In the genomic region with DNA sequence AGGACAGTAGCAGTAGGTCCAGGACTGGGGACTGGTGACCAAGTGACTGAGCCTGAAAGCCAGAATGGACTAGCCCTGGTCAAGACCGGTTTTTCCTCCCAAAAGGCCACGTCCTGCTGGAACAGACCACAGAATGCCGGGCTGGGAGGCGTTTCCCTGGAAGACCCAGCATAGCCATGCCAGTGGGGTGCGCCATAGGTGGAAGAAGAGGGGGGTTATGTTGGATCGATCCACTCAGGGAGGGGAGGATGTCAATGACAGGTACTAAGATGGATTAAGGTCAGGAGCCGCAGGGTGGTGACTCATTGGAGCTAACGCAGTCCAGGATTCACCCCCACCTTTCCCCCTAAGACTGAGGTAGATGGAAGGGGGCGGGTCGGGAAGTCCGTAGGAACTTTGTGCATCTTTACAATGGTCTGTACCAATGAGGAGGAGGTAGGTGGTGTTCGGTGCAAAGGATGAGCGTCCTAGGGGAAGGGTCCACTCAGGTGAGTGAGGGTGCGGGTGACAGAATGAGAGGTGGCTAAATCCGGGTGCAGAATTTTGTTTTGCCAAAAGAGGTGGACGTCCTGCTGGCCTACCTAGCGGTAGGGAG, we compare ENCODE assay signal across 8 cellular contexts. TPM values are rescaled to one million over a fixed set of nuclear protein-coding genes. Genes with fewer than 3 reads are reported as not detected.
A peak's percentile ranks its signal among the peaks of the same experiment; 100 is the strongest.
DNase-seq lines count a peak whose midpoint lies in the region; ATAC-seq and TF ChIP-seq lines count a peak whose summit lies in the region.

No MANE protein-coding gene starts in this region.

- H3K4me1 ChIP-seq in ES-I3 (ENCODE audit: insufficient read depth, low read length) (peaks cover 6% of the 10 kb centered on the region; the same call in 1 of the 2 replicates), neuronal stem cell (ENCODE audit: control insufficient read depth in 2 of 2, insufficient read depth in 1 of 2, low read depth in 1 of 2, low read length in 2 of 2) (peaks cover 0 to 12% of the 10 kb centered on the region in 2 donors), tibial artery (peaks cover 0 to 30% (median 16%) of the 10 kb centered on the region in 4 donors)

- H3K4me3 Mint-ChIP-seq in osteocyte (ENCODE audit: unreplicated experiment) = no peak overlapping the region

- H2BK12ac ChIP-seq in neuronal stem cell (ENCODE audit: low read length) = no peak overlapping the region

- peaks cover 0 to 5% (median 0%) of the 10 kb centered on the region in 3 experiments for H3K27me3 ChIP-seq in neuronal stem cell (ENCODE audit: control insufficient read depth in 3 of 3, insufficient read depth in 3 of 3, low read depth in 1 of 3, low read length in 3 of 3)
- H3K27me3 ChIP-seq in tibial artery = peaks cover 0 to 3% of the 10 kb centered on the region in 2 donors

- H3K27ac ChIP-seq in neuronal stem cell (replicated peaks; ENCODE audit: low read length) (no peak overlapping the region), tibial artery (no peak overlapping the region)

- no CpG with 5 or more reads among the region's 17 CpGs for WGBS in neuronal stem cell (ENCODE audit: extremely low coverage in 2 of 2, insufficient read length in 2 of 2, insufficient replicate concordance in 1 of 2), 2 donors

- H3K9me3 ChIP-seq in ES-I3 (ENCODE audit: control insufficient read depth, insufficient read depth, low read length) = peaks cover 4% of the 10 kb centered on the region; the same call in 1 of the 2 replicates
- peaks cover 5 to 15% of the 10 kb centered on the region in 2 donors for H3K9me3 ChIP-seq in neuronal stem cell (replicated peaks in 1 of 2; ENCODE audit: control insufficient read depth in 2 of 2, insufficient read depth in 1 of 2, low read depth in 1 of 2, low read length in 2 of 2)
- H3K9me3 ChIP-seq in tibial artery = no peaks in the 10 kb centered on the region

- no peak overlapping the region for H3K14ac ChIP-seq in neuronal stem cell (ENCODE audit: low read length)

- peak overlapping the region; percentile 69 for H2BK15ac ChIP-seq in neuronal stem cell (ENCODE audit: low read length)

- H3K27ac Mint-ChIP-seq in osteocyte (ENCODE audit: unreplicated experiment) = no peak overlapping the region

- peak overlapping the region; percentile 36 for H3K18ac ChIP-seq in neuronal stem cell (ENCODE audit: low read length)

- H3K4me2 ChIP-seq in neuronal stem cell (ENCODE audit: insufficient read depth, low read length, poor library complexity, severe bottlenecking) = peak overlapping the region; percentile 99

- no peak for ATAC-seq in HG02588 (IDR thresholded peaks at IDR 0.05; ENCODE audit: unreplicated experiment)

- no peaks in the 10 kb centered on the region for H3K27me3 Mint-ChIP-seq in osteocyte (ENCODE audit: unreplicated experiment)

- no peak overlapping the region for H2BK120ac ChIP-seq in neuronal stem cell (ENCODE audit: low read depth, low read length)

- H3K79me1 ChIP-seq in neuronal stem cell (ENCODE audit: low read depth, low read length) = no peaks in the 10 kb centered on the region

- H2AK5ac ChIP-seq in neuronal stem cell (ENCODE audit: low read depth, low read length) = no peak overlapping the region

- H3K9ac ChIP-seq in ES-I3 (ENCODE audit: low read depth, low read length) (peak overlapping the region; percentile 45; the same call in 1 of the 2 replicates), neuronal stem cell (ENCODE audit: low read depth, low read length, poor library complexity) (peak overlapping the region; percentile 82)

- H2BK5ac ChIP-seq in neuronal stem cell (ENCODE audit: low read length) = peak overlapping the region; percentile 15

- H3K4ac ChIP-seq in neuronal stem cell (ENCODE audit: low read length) = no peak overlapping the region

- intact Hi-C loops in tibial artery (cut with DNase I; ENCODE audit: low total_unique reads) = no loop called here

- no peak overlapping the region for H2AFZ ChIP-seq in neuronal stem cell (ENCODE audit: low read length)

- no peak overlapping the region for H4K91ac ChIP-seq in neuronal stem cell (ENCODE audit: low read depth, low read length, poor library complexity)

- peak overlapping the region; percentile 47 for H3K23ac ChIP-seq in neuronal stem cell (ENCODE audit: low read depth, low read length, poor library complexity)

- H3K4me3 ChIP-seq in epithelial cell of proximal tubule (ENCODE audit: low read depth, low read length) (no peak overlapping the region), neuronal stem cell (ENCODE audit: low read length in 2 of 2) (peak overlapping the region in 1 of 2 donors; percentile 67), tibial artery (no peak overlapping the region)

- peaks cover 34% of the 10 kb centered on the region for H3K36me3 Mint-ChIP-seq in osteocyte (ENCODE audit: unreplicated experiment)

- peaks cover 6% of the 10 kb centered on the region for H3K4me1 Mint-ChIP-seq in osteocyte (ENCODE audit: unreplicated experiment)

- H3K9me3 Mint-ChIP-seq in osteocyte (ENCODE audit: unreplicated experiment) = no peaks in the 10 kb centered on the region

- TF ChIP-seq CTCF in epithelial cell of proximal tubule (conservative IDR thresholded peaks at IDR 0.05; ENCODE audit: low read depth, low read length) = peak; percentile 2
- no peak for TF ChIP-seq CTCF in tibial artery (IDR thresholded peaks at IDR 0.05)
- no peak for TF ChIP-seq CTCF in osteocyte (IDR thresholded peaks at IDR 0.05)

- no peak overlapping the region for H4K8ac ChIP-seq in neuronal stem cell (ENCODE audit: low read depth, low read length)

- DNase-seq in NCI-H748 treated with DMSO at 0.1 percent for 48 hours (lab: John Stamatoyannopoulos, UW) (peak; percentile 70), epithelial cell of proximal tubule (ENCODE audit: low read depth) (no peak), neuronal stem cell (ENCODE audit: low spot score) (no peak), tibial artery (no peak), cortex of kidney (lab: John Stamatoyannopoulos, UW) (no peak), osteocyte (ENCODE audit: extremely low spot score, unreplicated experiment) (no peak)

- H3K36me3 ChIP-seq in ES-I3 (ENCODE audit: insufficient read depth, low read length) (peaks cover 15% of the 10 kb centered on the region), neuronal stem cell (replicated peaks in 1 of 2; ENCODE audit: control insufficient read depth in 2 of 2, insufficient read depth in 2 of 2, low read length in 2 of 2) (peaks cover 11 to 32% of the 10 kb centered on the region in 2 donors), tibial artery (peaks cover 24 to 37% (median 30%) of the 10 kb centered on the region in 3 donors)

RNA-seq across cellular contexts. Expression of gene VASP, which starts 21.0 kb away (rescaled TPM):
- total RNA-seq in epithelial cell of proximal tubule (106 and 146 TPM in 2 replicates), osteocyte (61.9 and 68.9 TPM in 2 replicates)
- polyA plus RNA-seq in neuronal stem cell (2013, experiment 1 of 2) = 61.7 TPM
- polyA plus RNA-seq in neuronal stem cell (2013, experiment 2 of 2) = 63.2 TPM

RNA-seq across cellular contexts. Expression of gene PPM1N, which starts 30.0 kb away (rescaled TPM):
- 0.17 TPM in 1 of 2 replicates, not detected in the other for total RNA-seq in epithelial cell of proximal tubule
- polyA plus RNA-seq in neuronal stem cell (2013, experiment 1 of 2) = 1.3 TPM
- 1.2 TPM for polyA plus RNA-seq in neuronal stem cell (2013, experiment 2 of 2)
- total RNA-seq in osteocyte = 0.29 and 0.62 TPM in 2 replicates

RNA-seq across cellular contexts. Expression of gene RTN2, which starts 31.4 kb away (rescaled TPM):
- total RNA-seq in epithelial cell of proximal tubule = 6.9 and 9.7 TPM in 2 replicates
- polyA plus RNA-seq in neuronal stem cell (2013, experiment 1 of 2) = 9.5 TPM
- 10.0 TPM for polyA plus RNA-seq in neuronal stem cell (2013, experiment 2 of 2)
- 15.6 and 15.8 TPM in 2 replicates for total RNA-seq in osteocyte

RNA-seq across cellular contexts. Expression of gene OPA3, which starts 56.4 kb away (rescaled TPM):
- total RNA-seq in epithelial cell of proximal tubule (10.1 and 12.6 TPM in 2 replicates), osteocyte (16.8 and 18.0 TPM in 2 replicates)
- 6.8 TPM for polyA plus RNA-seq in neuronal stem cell (2013, experiment 1 of 2)
- polyA plus RNA-seq in neuronal stem cell (2013, experiment 2 of 2) = 7.3 TPM
